Comparison of ENCODE assay signal across 19 cellular contexts in the genomic region with DNA sequence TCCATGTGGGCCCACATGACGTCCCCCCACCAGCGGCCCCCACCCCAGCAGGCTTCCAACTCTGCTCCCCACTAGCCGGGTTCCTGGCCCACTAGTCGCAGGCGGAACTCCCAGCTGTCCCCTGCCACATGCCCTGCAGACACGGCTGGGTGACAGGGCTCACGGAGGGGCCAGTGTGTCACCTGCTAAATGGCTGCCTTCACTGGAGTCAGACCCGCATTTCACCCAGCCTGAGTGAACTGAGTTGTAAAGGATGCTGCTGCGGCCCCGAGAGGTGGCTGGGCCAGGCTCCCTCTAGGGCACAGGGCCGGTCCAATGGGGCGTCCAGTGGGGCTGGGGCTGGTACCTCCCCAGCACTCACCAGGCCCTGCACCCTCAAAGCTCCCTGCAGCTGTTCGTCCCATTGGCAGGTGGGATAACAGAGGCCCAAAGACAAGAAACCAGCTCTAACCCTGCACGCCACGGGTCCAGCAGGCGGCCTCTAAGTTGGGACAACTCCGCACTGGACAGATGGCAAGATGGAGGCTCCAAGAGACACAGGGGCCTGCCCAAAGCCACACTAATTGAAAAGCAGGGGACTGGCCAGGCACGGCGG. TPM values are rescaled to one million over a fixed set of nuclear protein-coding genes. Genes with fewer than 3 reads are reported as not detected.
DNase-seq lines count a peak whose midpoint lies in the region; ATAC-seq and TF ChIP-seq lines count a peak whose summit lies in the region.
"Had no signal": no experiment of that assay in that cellular context is flagged by ENCODE, and none has a peak within 500 bp of the region (broad histone marks: within the 10 kb centered on the region; RNA-seq: fewer than 3 reads in every experiment).

No MANE protein-coding gene starts in this region.

- no peaks in the 10 kb centered on the region for H3K36me3 Mint-ChIP-seq in CD4-positive, alpha-beta T cell (ENCODE audit: low read depth)
- no peaks in the 10 kb centered on the region for H3K36me3 Mint-ChIP-seq in immature natural killer cell
- peaks cover 38% of the 10 kb centered on the region for H3K36me3 Mint-ChIP-seq in stimulated activated effector memory CD8-positive, alpha-beta T cell treated with anti-CD3 and anti-CD28 coated beads, Interleukin-12 subunit alpha, Interleukin-12 subunit beta, amount 100 ng/mL, for 72 hours
- H3K36me3 Mint-ChIP-seq: T-cell had no signal

- H3K27ac Mint-ChIP-seq in CD4-positive, alpha-beta T cell = no peak overlapping the region
- H3K27ac Mint-ChIP-seq in immature natural killer cell = peak overlapping the region in 1 of 6 donors; percentile 22
- no peak overlapping the region for H3K27ac Mint-ChIP-seq in stimulated activated effector memory CD8-positive, alpha-beta T cell treated with anti-CD3 and anti-CD28 coated beads, Interleukin-12 subunit alpha, Interleukin-12 subunit beta, amount 100 ng/mL, for 72 hours
- H3K27ac Mint-ChIP-seq: T-cell had no signal

- peak overlapping the region; percentile 56 for H3K4me3 Mint-ChIP-seq in CD4-positive, alpha-beta T cell
- H3K4me3 Mint-ChIP-seq in immature natural killer cell = peak overlapping the region in 3 of 5 donors; percentile 21 to 66 (median 27)
- H3K4me3 Mint-ChIP-seq in stimulated activated effector memory CD8-positive, alpha-beta T cell treated with anti-CD3 and anti-CD28 coated beads, Interleukin-12 subunit alpha, Interleukin-12 subunit beta, amount 100 ng/mL, for 72 hours = no peak overlapping the region

- H3K9ac ChIP-seq in OCI-LY1 (ENCODE audit: low read length) = no peak overlapping the region

- H3K27me3 Mint-ChIP-seq in CD4-positive, alpha-beta T cell = no peaks in the 10 kb centered on the region
- peaks cover 0 to 3% (median 0%) of the 10 kb centered on the region in 3 donors for H3K27me3 Mint-ChIP-seq in immature natural killer cell (ENCODE audit: low read depth in 3 of 3)
- H3K27me3 Mint-ChIP-seq: T-cell had no signal

- CTCF ChIA-PET in CD4-positive, alpha-beta T cell (lab: Charles Lee) = interaction anchor here (1.4 kb wide), 1 partner anchor 158 kb away, joined by 3 read pairs; no protein-coding TSS in a partner anchor

- H3K9me3 Mint-ChIP-seq in CD4-positive, alpha-beta T cell = no peaks in the 10 kb centered on the region
- H3K9me3 Mint-ChIP-seq in immature natural killer cell = no peaks in the 10 kb centered on the region
- no peaks in the 10 kb centered on the region for H3K9me3 Mint-ChIP-seq in stimulated activated effector memory CD8-positive, alpha-beta T cell treated with anti-CD3 and anti-CD28 coated beads, Interleukin-12 subunit alpha, Interleukin-12 subunit beta, amount 100 ng/mL, for 72 hours
- H3K9me3 Mint-ChIP-seq: T-cell had no signal

- ATAC-seq in CD4-positive, alpha-beta T cell (ENCODE audit: poor library complexity) = no peak
- ATAC-seq in stimulated activated effector memory CD8-positive, alpha-beta T cell treated with anti-CD3 and anti-CD28 coated beads, Interleukin-12 subunit alpha, Interleukin-12 subunit beta, amount 100 ng/mL, for 72 hours = no peak
- ATAC-seq: esophagus mucosa, lower lobe of right lung, T-cell had no signal

- no peaks in the 10 kb centered on the region for H3K27me3 ChIP-seq in CD4-positive, alpha-beta T cell (ENCODE audit: control insufficient read depth, insufficient read depth, low read length)
- H3K27me3 ChIP-seq in OCI-LY1 (ENCODE audit: insufficient read depth, low read length) = no peaks in the 10 kb centered on the region
- H3K27me3 ChIP-seq: tibial artery had no signal

- H3K4me1 ChIP-seq in OCI-LY1 (ENCODE audit: insufficient read depth, low read length, severe bottlenecking) = peaks cover 30% of the 10 kb centered on the region

- no peaks in the 10 kb centered on the region for H3K9me2 ChIP-seq in OCI-LY1 (ENCODE audit: low read depth, low read length)

- POLR2A ChIA-PET in CD4-positive, alpha-beta T cell (lab: Charles Lee) = interaction anchor here (1.3 kb wide), 1 partner anchor 23 kb away, joined by 5 read pairs; the partner anchor contains the start of gene GADD45B

- intact Hi-C loops in CD4-positive, alpha-beta T cell (cut with DNase I, micrococcal nuclease) = no loop called here

- peaks cover 13% of the 10 kb centered on the region for H3K4me1 Mint-ChIP-seq in CD4-positive, alpha-beta T cell (ENCODE audit: low read depth)
- H3K4me1 Mint-ChIP-seq in immature natural killer cell = peaks cover 18 to 20% of the 10 kb centered on the region in 2 donors
- peaks cover 20% of the 10 kb centered on the region for H3K4me1 Mint-ChIP-seq in stimulated activated effector memory CD8-positive, alpha-beta T cell treated with anti-CD3 and anti-CD28 coated beads, Interleukin-12 subunit alpha, Interleukin-12 subunit beta, amount 100 ng/mL, for 72 hours

- DNase-seq in CD4-positive, alpha-beta T cell = no peak
- DNase-seq in immature natural killer cell (no peak), midbrain (lab: John Stamatoyannopoulos, UW) (no peak), kidney glomerular epithelial cell (lab: John Stamatoyannopoulos, UW) (no peak)
- DNase-seq in stimulated activated CD8-positive, alpha-beta memory T cell treated with anti-CD3 and anti-CD28 coated beads, Interleukin-4, amount 100 ng/mL, for 48 hours = no peak
- DNase-seq in stimulated activated effector memory CD8-positive, alpha-beta T cell treated with anti-CD3 and anti-CD28 coated beads, Interleukin-12 subunit alpha, Interleukin-12 subunit beta, amount 100 ng/mL, for 72 hours (ENCODE audit: low spot score in 2 of 2) = no peak
- DNase-seq: activated CD4-positive, alpha-beta T cell treated with anti-CD3 and anti-CD28 coated beads, Interleukin-2, amount 50 U/mL, for 1 hour; DMS53; hippocampal formation; lower lobe of right lung; NCI-H2107; NCI-H510A; SHP77; stimulated activated naive CD4-positive, alpha-beta T cell; T-cell; tibial artery had no signal

- H3K27ac ChIP-seq in 22Rv1 (peak overlapping the region; percentile 94), OCI-LY1 (ENCODE audit: low read depth, low read length, poor library complexity, severe bottlenecking) (peak overlapping the region; percentile 20)
- H3K27ac ChIP-seq in CD4-positive, alpha-beta T cell (ENCODE audit: low read depth, low read length) = no peak overlapping the region
- H3K27ac ChIP-seq: lower lobe of right lung, tibial artery had no signal

- no peaks in the 10 kb centered on the region for H4K20me1 ChIP-seq in OCI-LY1 (ENCODE audit: insufficient read depth, low read length)

- peaks cover 52% of the 10 kb centered on the region for H3K79me2 ChIP-seq in OCI-LY1 (ENCODE audit: insufficient read depth, low read length)

- H2AFZ ChIP-seq in OCI-LY1 (ENCODE audit: low read length) = no peak overlapping the region

- no peak overlapping the region for H3K4me3 ChIP-seq in OCI-LY1 (ENCODE audit: low read depth, low read length, poor library complexity, severe bottlenecking)
- H3K4me3 ChIP-seq: lower lobe of right lung, tibial artery had no signal

- H3K9me3 ChIP-seq in CD4-positive, alpha-beta T cell (ENCODE audit: control insufficient read depth, low read length) = no peaks in the 10 kb centered on the region
- H3K9me3 ChIP-seq in OCI-LY1 (ENCODE audit: low read length) = no peaks in the 10 kb centered on the region
- H3K9me3 ChIP-seq: lower lobe of right lung, tibial artery had no signal

- peak overlapping the region; percentile 19; the same call in 1 of the 2 replicates for H3K4me2 ChIP-seq in OCI-LY1 (ENCODE audit: low read length)

- no peaks in the 10 kb centered on the region for H3F3A ChIP-seq in OCI-LY1 (ENCODE audit: insufficient read depth, low read length)

- TF ChIP-seq CTCF in 22Rv1 (IDR thresholded peaks at IDR 0.05) (no peak), OCI-LY1 (IDR thresholded peaks at IDR 0.05; ENCODE audit: low read length) (no peak)
- TF ChIP-seq CTCF in CD4-positive, alpha-beta T cell (IDR thresholded peaks at IDR 0.05) = no peak

- peaks cover 14% of the 10 kb centered on the region; the same call in 1 of the 2 replicates for H3K36me3 ChIP-seq in OCI-LY1 (ENCODE audit: insufficient read depth, low read length)
- H3K36me3 ChIP-seq: lower lobe of right lung had no signal

RNA-seq across cellular contexts. Expression of gene LMNB2, which starts 3.2 kb away (rescaled TPM):
- 1 to 10 TPM; 9.7 to 10.0 TPM for total RNA-seq in CD4-positive, alpha-beta T cell
- 1 to 10 TPM; 4.6 to 8.4 (median 5.0) TPM for polyA plus RNA-seq in immature natural killer cell

RNA-seq across cellular contexts. Expression of gene GADD45B, which starts 22.4 kb away (rescaled TPM):
- 100 to 1,000 TPM; 284 to 285 TPM for total RNA-seq in CD4-positive, alpha-beta T cell
- 100 to 1,000 TPM in 1 of 3 donors, 10 to 100 TPM in 2; 68.0 to 105 (median 72.9) TPM for polyA plus RNA-seq in immature natural killer cell

RNA-seq across cellular contexts. Expression of gene TIMM13, which starts 26.1 kb away (rescaled TPM):
- 10 to 100 TPM; 17.3 to 22.3 TPM for total RNA-seq in CD4-positive, alpha-beta T cell
- polyA plus RNA-seq in immature natural killer cell = 10 to 100 TPM; 74.3 to 99.6 (median 84.9) TPM
